In the genomic region with DNA sequence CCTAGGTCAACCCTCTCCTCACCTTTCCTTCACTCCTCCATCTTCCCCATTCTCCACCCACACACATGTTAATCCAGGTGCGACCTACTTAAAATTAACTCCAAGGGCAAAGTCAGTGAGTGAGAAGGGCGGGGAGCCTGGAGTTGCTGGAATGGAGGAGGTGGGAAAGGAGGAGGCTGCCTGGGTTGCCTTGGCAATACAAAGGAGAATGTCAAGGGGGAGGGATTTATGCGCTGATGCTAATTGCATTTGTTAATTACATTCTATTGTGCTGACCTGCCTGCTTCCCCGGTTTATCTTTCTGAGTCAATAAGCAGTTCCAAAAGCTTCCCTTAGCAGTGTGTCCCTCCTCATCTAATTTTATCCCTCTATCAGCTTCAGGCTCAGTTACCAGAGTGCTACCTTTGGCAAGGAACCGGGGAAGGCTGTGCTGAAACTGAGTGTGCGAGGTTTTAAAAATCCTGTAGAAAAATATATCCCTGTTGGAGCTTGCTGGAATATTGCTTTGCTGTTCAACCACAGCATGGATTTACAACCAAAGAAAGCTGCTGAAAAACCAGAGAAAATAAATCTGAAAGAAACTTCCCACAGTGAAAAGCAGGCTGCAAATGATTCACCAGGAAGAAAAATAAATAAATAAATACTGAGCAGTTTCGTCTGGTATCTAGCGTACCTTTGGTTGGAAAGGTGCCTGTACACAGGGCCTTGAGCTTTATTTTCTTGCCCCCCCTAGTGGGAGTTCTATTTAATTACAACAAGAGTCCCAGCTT, we compare ENCODE assay signal across 8 cellular contexts.
DNase-seq lines count a peak whose midpoint lies in the region; ATAC-seq and TF ChIP-seq lines count a peak whose summit lies in the region.

No MANE protein-coding gene starts in this region.

- ATAC-seq in GM18511 (IDR thresholded peaks at IDR 0.05; ENCODE audit: unreplicated experiment), result peak; percentile 97
- ATAC-seq in HG02938 (IDR thresholded peaks at IDR 0.05; ENCODE audit: unreplicated experiment), result peak; percentile 93
- peak; percentile 89 for ATAC-seq in esophagus mucosa

- TF ChIP-seq CTCF in AG09319 (IDR thresholded peaks at IDR 0.05; ENCODE audit: low read depth, low read length), result peak; percentile 61

- peak; percentile 42 for DNase-seq in AG09319 (ENCODE audit: extremely low read depth, low read depth)
- peak; percentile 89 for DNase-seq in NCI-H1105 (lab: John Stamatoyannopoulos, UW)
- DNase-seq in SK-N-DZ (ENCODE audit: low spot score), result peak; percentile 85
- peak; percentile 81 for DNase-seq in myocyte (ENCODE audit: low read depth)
- no peak for DNase-seq in NK-92 treated with Interleukin-12 subunit alpha and Interleukin-12 subunit beta, amount 100 ng/mL, for 24 hours (lab: John Stamatoyannopoulos, UW)
